Comparison of ENCODE assay signal across 17 cellular contexts in genomic region chr21:15809065-15809464, GRCh38.
A peak's percentile ranks its signal among the peaks of the same experiment; 100 is the strongest.
DNase-seq lines count a peak whose midpoint lies in the region; ATAC-seq and TF ChIP-seq lines count a peak whose summit lies in the region.
"Had no signal": no experiment of that assay in that cellular context is flagged by ENCODE, and none has a peak within 500 bp of the region (broad histone marks: within the 10 kb centered on the region; RNA-seq: fewer than 3 reads in every experiment).

No MANE protein-coding gene starts in this region.

- no CpG with 5 or more reads among the region's 7 CpGs for whole genome bisulfite sequencing in trophoblast cell (ENCODE audit: extremely low coverage, insufficient coverage, insufficient read length)

- H4K12ac ChIP-seq in trophoblast cell (ENCODE audit: low read depth, low read length) = no peak overlapping the region

- H3K9me3 ChIP-seq in cardiac muscle cell (ENCODE audit: low read depth) = no peaks in the 10 kb centered on the region
- H3K9me3 ChIP-seq in T-helper 17 cell (ENCODE audit: control insufficient read depth, low read length, poor library complexity, severe bottlenecking) = no peaks in the 10 kb centered on the region
- H3K9me3 ChIP-seq in trophoblast cell (ENCODE audit: insufficient read depth, low read depth, low read length) = no peaks in the 10 kb centered on the region

- no peak overlapping the region for H3K9ac ChIP-seq in trophoblast cell (ENCODE audit: low read length)
- H3K9ac ChIP-seq: BLaER1 treated with 17β-estradiol and CSF1 and Interleukin-3, amounts not matched to agents 10 nM and 100 nM had no signal

- H3K27me3 ChIP-seq in cardiac muscle cell (no peaks in the 10 kb centered on the region), trophoblast cell (ENCODE audit: insufficient read depth, low read length) (no peaks in the 10 kb centered on the region)
- H3K27me3 ChIP-seq: BLaER1 treated with 17β-estradiol and CSF1 and Interleukin-3, amounts not matched to agents 10 nM and 100 nM had no signal

- H3K27me3 Mint-ChIP-seq in T-helper 17 cell = no peaks in the 10 kb centered on the region

- TF ChIP-seq CTCF in cardiac muscle cell (IDR thresholded peaks at IDR 0.05; ENCODE audit: low read depth, low read length) = no peak

- no peak overlapping the region for H3K23ac ChIP-seq in trophoblast cell (ENCODE audit: low read length)

- peaks cover 10% of the 10 kb centered on the region for H3K36me3 Mint-ChIP-seq in T-helper 17 cell (ENCODE audit: low read depth)

- no peak overlapping the region for H4K8ac ChIP-seq in trophoblast cell (ENCODE audit: low read depth, low read length)

- no peak overlapping the region for H3K18ac ChIP-seq in trophoblast cell (ENCODE audit: low read length)

- H3K79me1 ChIP-seq in trophoblast cell (ENCODE audit: low read length) = no peaks in the 10 kb centered on the region

- H4K91ac ChIP-seq in trophoblast cell (ENCODE audit: low read depth, low read length) = no peak overlapping the region

- H2BK12ac ChIP-seq in trophoblast cell (ENCODE audit: low read length) = no peak overlapping the region

- intact Hi-C loops in left cardiac atrium (cut with DNase I) = no loop called here

- no peak overlapping the region for H3K4me3 Mint-ChIP-seq in T-helper 17 cell

- H3K36me3 ChIP-seq in cardiac muscle cell (peaks cover 11% of the 10 kb centered on the region), trophoblast cell (ENCODE audit: control insufficient read depth in 1 of 2, insufficient read depth in 2 of 2, low read length in 2 of 2) (peaks cover 2 to 5% of the 10 kb centered on the region in 2 experiments)

- peaks cover 7% of the 10 kb centered on the region for H3K4me1 Mint-ChIP-seq in T-helper 17 cell

- H2BK120ac ChIP-seq in trophoblast cell (ENCODE audit: insufficient read depth, low read length, poor library complexity) = no peak overlapping the region

- H3K27ac Mint-ChIP-seq in T-helper 17 cell = peak overlapping the region; percentile 19

- no peak overlapping the region for H3K14ac ChIP-seq in trophoblast cell (ENCODE audit: low read length)

- H3K4me1 ChIP-seq in cardiac muscle cell (ENCODE audit: low read depth) = no peaks in the 10 kb centered on the region
- no peaks in the 10 kb centered on the region for H3K4me1 ChIP-seq in trophoblast cell (ENCODE audit: control insufficient read depth in 1 of 2, insufficient read depth in 2 of 2, low read length in 2 of 2)
- H3K4me1 ChIP-seq: BLaER1 treated with 17β-estradiol and CSF1 and Interleukin-3, amounts not matched to agents 10 nM and 100 nM had no signal

- H3K4ac ChIP-seq in trophoblast cell (ENCODE audit: low read depth, low read length) = no peak overlapping the region

- no peak overlapping the region for H2BK5ac ChIP-seq in trophoblast cell (ENCODE audit: low read depth, low read length, poor library complexity)

- H3K4me2 ChIP-seq in trophoblast cell (ENCODE audit: low read length) = no peak overlapping the region
- H3K4me2 ChIP-seq: BLaER1 treated with 17β-estradiol and CSF1 and Interleukin-3, amounts not matched to agents 10 nM and 100 nM had no signal

- no peak overlapping the region for H3K4me3 ChIP-seq in cardiac muscle cell
- no peak overlapping the region for H3K4me3 ChIP-seq in trophoblast cell (ENCODE audit: low read depth, low read length)
- H3K4me3 ChIP-seq: BLaER1 treated with 17β-estradiol and CSF1 and Interleukin-3, amounts not matched to agents 10 nM and 100 nM had no signal

- H3K79me2 ChIP-seq in trophoblast cell (ENCODE audit: control insufficient read depth, insufficient read depth, low read length, poor library complexity) = no peaks in the 10 kb centered on the region

- H2AFZ ChIP-seq in trophoblast cell (ENCODE audit: insufficient read depth, low read length, poor library complexity) = no peak overlapping the region

- no peak overlapping the region for H2AK5ac ChIP-seq in trophoblast cell (ENCODE audit: low read length)

- peak overlapping the region; percentile 41 for H3K27ac ChIP-seq in cardiac muscle cell
- no peak overlapping the region for H3K27ac ChIP-seq in trophoblast cell (ENCODE audit: low read depth, low read length)
- H3K27ac ChIP-seq: BLaER1 treated with 17β-estradiol and CSF1 and Interleukin-3, amounts not matched to agents 10 nM and 100 nM had no signal

- ATAC-seq in left cardiac atrium (no peak), T-helper 17 cell (no peak), GM19395 (IDR thresholded peaks at IDR 0.05; ENCODE audit: unreplicated experiment) (no peak)
- ATAC-seq: Panc1 had no signal

- no peak for DNase-seq in cardiac muscle cell (ENCODE audit: low read depth in 1 of 2, low spot score in 1 of 2)
- no peak for DNase-seq in left cardiac atrium
- no peak for DNase-seq in T-helper 17 cell
- peak; percentile 2 to 51 for DNase-seq in trophoblast cell
- no peak for DNase-seq in SK-N-DZ (ENCODE audit: low spot score)
- DNase-seq in stimulated activated CD4-positive, alpha-beta T cell treated with anti-CD3 and anti-CD28 coated beads, Interleukin-4, amount 100 ng/mL, for 24 hours = no peak
- DNase-seq in activated T-cell treated with anti-CD3 and anti-CD28 coated beads, Interleukin-2, amount 50 U/mL, for 1 hour = no peak
- DNase-seq: 8988T, H7, KG1, NCI-H1436 treated with DMSO at 0.1 percent for 48 hours, NCI-H1930, NCI-H2227 treated with DMSO at 0.1 percent for 48 hours, NCI-H82 had no signal

Comparison
In these comparisons a context has a peak if more than half of its experiments do, and no peak if none do; other contexts are left out.
1. DNase-seq: peak in trophoblast cell (2 of 2); none in cardiac muscle cell (0 of 2), left cardiac atrium (single experiment), T-helper 17 cell (0 of 3), SK-N-DZ (single experiment), stimulated activated CD4-positive, alpha-beta T cell treated with anti-CD3 and anti-CD28 coated beads, Interleukin-4, amount 100 ng/mL, for 24 hours (single experiment) and activated T-cell treated with anti-CD3 and anti-CD28 coated beads, Interleukin-2, amount 50 U/mL, for 1 hour (single experiment).